In the genomic region with DNA sequence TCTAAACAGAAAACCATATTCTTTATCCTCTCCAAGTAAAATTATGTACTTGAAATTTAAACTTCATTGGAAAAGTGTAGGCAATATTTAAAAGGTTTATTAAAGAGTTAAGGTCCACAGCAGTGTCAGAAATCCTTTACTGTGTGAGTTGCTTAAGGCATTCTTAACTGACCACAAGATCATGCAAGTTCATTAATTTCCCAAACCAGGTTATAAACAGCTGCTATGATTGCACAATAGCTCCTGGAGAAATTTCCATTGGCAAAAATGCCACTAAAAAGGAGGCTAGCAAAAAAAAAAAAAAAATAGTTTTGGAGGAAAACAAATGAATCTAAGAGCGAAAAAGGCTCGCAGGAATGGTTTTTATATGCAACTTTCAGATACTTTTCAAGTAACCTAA, we compare ENCODE assay signal across 10 cellular contexts.
DNase-seq lines count a peak whose midpoint lies in the region; ATAC-seq and TF ChIP-seq lines count a peak whose summit lies in the region.
"Had no signal": no experiment of that assay in that cellular context is flagged by ENCODE, and none has a peak within 500 bp of the region (broad histone marks: within the 10 kb centered on the region; RNA-seq: fewer than 3 reads in every experiment).

No MANE protein-coding gene starts in this region.

- peaks cover 0 to 19% of the 10 kb centered on the region in 2 donors for H3K4me1 ChIP-seq in ascending aorta
- peaks cover 81% of the 10 kb centered on the region for H3K4me1 ChIP-seq in suprapubic skin

- WGBS in suprapubic skin = 54% methylated on average over 2 of the region's 2 CpGs

- peak overlapping the region; percentile 96 for H3K27ac Mint-ChIP-seq in activated CD4-positive, alpha-beta T cell treated with anti-CD3 and anti-CD28 coated beads, Interleukin-2, amount 10 ng/mL, durations not matched to agents 24 days and 14 days

- intact Hi-C loops in activated CD4-positive, alpha-beta T cell treated with anti-CD3 and anti-CD28 coated beads, Interleukin-2, amount 10 ng/mL, durations not matched to agents 24 days and 14 days (cut with micrococcal nuclease) = no loop called here
- intact Hi-C loops in ascending aorta (cut with DNase I) = loop anchor here (2.0 kb wide), 2 partner anchors 16 to 186 kb away; no protein-coding TSS in a partner anchor

- DNase-seq in activated CD4-positive, alpha-beta T cell treated with anti-CD3 and anti-CD28 coated beads, Interleukin-2, amount 10 ng/mL, durations not matched to agents 24 days and 14 days = no peak
- DNase-seq in activated CD4-positive, alpha-beta T cell treated with anti-CD3 and anti-CD28 coated beads for 4 hours = no peak
- no peak for DNase-seq in ascending aorta (ENCODE audit: low spot score in 2 of 2)
- DNase-seq in hepatic stellate cell (ENCODE audit: low spot score) = peak; percentile 45
- DNase-seq in suprapubic skin (ENCODE audit: low spot score in 2 of 2) = no peak
- DNase-seq in HK-2 (ENCODE audit: unreplicated experiment) = no peak
- DNase-seq in cortex of kidney (lab: John Stamatoyannopoulos, UW) = no peak
- DNase-seq: C1 segment of cervical spinal cord had no signal

- H3K27me3 ChIP-seq in ascending aorta (no peaks in the 10 kb centered on the region), suprapubic skin (no peaks in the 10 kb centered on the region)
- H3K27me3 ChIP-seq: SJSA1 had no signal

- peaks cover 94% of the 10 kb centered on the region for H3K4me1 Mint-ChIP-seq in activated CD4-positive, alpha-beta T cell treated with anti-CD3 and anti-CD28 coated beads, Interleukin-2, amount 10 ng/mL, durations not matched to agents 24 days and 14 days

- H3K27me3 Mint-ChIP-seq in activated CD4-positive, alpha-beta T cell treated with anti-CD3 and anti-CD28 coated beads, Interleukin-2, amount 10 ng/mL, durations not matched to agents 24 days and 14 days = no peaks in the 10 kb centered on the region

- H3K4me3 Mint-ChIP-seq in activated CD4-positive, alpha-beta T cell treated with anti-CD3 and anti-CD28 coated beads, Interleukin-2, amount 10 ng/mL, durations not matched to agents 24 days and 14 days = peak overlapping the region; percentile 85

- no peak for ATAC-seq in HG02852 (IDR thresholded peaks at IDR 0.05; ENCODE audit: unreplicated experiment)

- H3K27ac ChIP-seq in ascending aorta (peak overlapping the region; percentile 51 to 54), suprapubic skin (peak overlapping the region; percentile 53)
- H3K27ac ChIP-seq: SJSA1 had no signal

- no peak for TF ChIP-seq EP300 in suprapubic skin (IDR thresholded peaks at IDR 0.05)

- H3K36me3 Mint-ChIP-seq in activated CD4-positive, alpha-beta T cell treated with anti-CD3 and anti-CD28 coated beads, Interleukin-2, amount 10 ng/mL, durations not matched to agents 24 days and 14 days (ENCODE audit: low read depth) = peaks cover 94% of the 10 kb centered on the region

- H3K4me3 ChIP-seq in ascending aorta (no peak overlapping the region), suprapubic skin (no peak overlapping the region)
- H3K4me3 ChIP-seq: SJSA1 had no signal

- TF ChIP-seq POLR2A in suprapubic skin (IDR thresholded peaks at IDR 0.05) = no peak

- peaks cover 41 to 73% of the 10 kb centered on the region in 2 donors for H3K36me3 ChIP-seq in ascending aorta
- peaks cover 26% of the 10 kb centered on the region for H3K36me3 ChIP-seq in suprapubic skin

- TF ChIP-seq CTCF in ascending aorta (IDR thresholded peaks at IDR 0.05) (no peak), suprapubic skin (IDR thresholded peaks at IDR 0.05) (no peak)

- no peaks in the 10 kb centered on the region for H3K9me3 Mint-ChIP-seq in activated CD4-positive, alpha-beta T cell treated with anti-CD3 and anti-CD28 coated beads, Interleukin-2, amount 10 ng/mL, durations not matched to agents 24 days and 14 days

- H3K9me3 ChIP-seq in ascending aorta (no peaks in the 10 kb centered on the region), suprapubic skin (no peaks in the 10 kb centered on the region)
- H3K9me3 ChIP-seq: SJSA1 had no signal
